Comparison of ENCODE assay signal across 8 cellular contexts in the genomic region with DNA sequence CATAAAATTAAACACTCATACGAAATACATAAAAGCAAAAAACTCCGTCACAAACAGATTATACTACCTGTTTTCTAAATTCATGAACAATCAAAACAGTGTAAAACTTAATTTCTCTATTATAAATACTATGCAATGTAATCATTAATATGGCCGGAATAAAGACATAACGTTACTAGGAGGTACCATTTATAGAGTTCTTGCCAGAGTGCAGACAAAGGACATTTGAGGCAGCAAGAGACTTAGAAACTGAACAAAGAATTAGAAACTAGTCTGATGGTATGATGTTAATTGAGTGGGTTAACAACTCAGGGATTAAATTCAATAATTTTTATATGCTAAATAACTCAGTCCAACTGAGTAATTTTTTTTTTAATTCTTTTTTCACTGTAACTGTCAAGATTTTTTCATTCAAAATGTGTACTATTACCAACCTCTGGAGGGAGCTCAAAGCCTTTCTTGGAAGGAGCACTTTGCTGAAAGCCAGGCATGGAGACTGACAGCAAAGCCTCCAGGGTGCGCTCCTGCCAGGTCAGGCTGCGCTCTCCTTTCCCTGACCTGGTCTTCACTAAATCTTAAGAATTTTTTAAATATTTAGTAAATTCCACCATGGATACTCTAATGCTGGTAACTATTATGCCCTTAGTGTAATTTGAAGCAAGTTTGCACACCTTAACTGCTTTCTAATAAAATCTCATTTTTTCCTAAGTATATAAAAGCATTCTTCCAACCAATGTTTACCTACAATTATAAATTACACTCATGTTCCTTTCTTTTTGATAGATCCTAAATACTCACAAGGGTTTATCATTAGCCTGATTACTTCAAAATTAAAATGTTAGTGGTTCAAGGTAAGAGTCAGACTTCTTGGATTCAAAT. TPM values are rescaled to one million over a fixed set of nuclear protein-coding genes. Genes with fewer than 3 reads are reported as not detected.
DNase-seq lines count a peak whose midpoint lies in the region; ATAC-seq and TF ChIP-seq lines count a peak whose summit lies in the region.

No MANE protein-coding gene starts in this region.

- H3K36me3 ChIP-seq in DOHH2 (ENCODE audit: control insufficient read depth, low read length), result no peaks in the 10 kb centered on the region
- H3K36me3 ChIP-seq in OCI-LY3 (replicated peaks; ENCODE audit: low read depth, low read length), result no peaks in the 10 kb centered on the region

- peak; percentile 93 for ATAC-seq in GM21515 (IDR thresholded peaks at IDR 0.05; ENCODE audit: unreplicated experiment)

- no peak overlapping the region for H2AFZ ChIP-seq in OCI-LY3 (ENCODE audit: low read depth, low read length)

- H3K4me2 ChIP-seq in DOHH2 (ENCODE audit: low read length) (no peak overlapping the region), OCI-LY3 (ENCODE audit: low read length) (no peak overlapping the region)

- H3K4me3 ChIP-seq in DOHH2 (ENCODE audit: low read length) (no peak overlapping the region), OCI-LY3 (ENCODE audit: low read length) (no peak overlapping the region)

- H3K27ac ChIP-seq in DOHH2 (ENCODE audit: low read depth, low read length), result no peak overlapping the region
- no peak overlapping the region for H3K27ac ChIP-seq in OCI-LY3 (ENCODE audit: low read length)

- peaks cover 4% of the 10 kb centered on the region for H3K4me1 Mint-ChIP-seq in osteocyte (ENCODE audit: unreplicated experiment)

- H3K4me3 Mint-ChIP-seq in osteocyte (ENCODE audit: unreplicated experiment), result no peak overlapping the region

- H3K9ac ChIP-seq in OCI-LY3 (ENCODE audit: low read length), result no peak overlapping the region

- H3K9me2 ChIP-seq in DOHH2 (replicated peaks; ENCODE audit: control insufficient read depth, low read length), result no peaks in the 10 kb centered on the region

- H4K20me1 ChIP-seq in DOHH2 (ENCODE audit: control insufficient read depth, insufficient read depth, low read depth, low read length) (no peaks in the 10 kb centered on the region), OCI-LY3 (ENCODE audit: insufficient read depth, low read length) (no peaks in the 10 kb centered on the region)

- H3K4me1 ChIP-seq in DOHH2 (ENCODE audit: control insufficient read depth, low read length) (no peaks in the 10 kb centered on the region), OCI-LY3 (ENCODE audit: low read length) (no peaks in the 10 kb centered on the region)

- no peak overlapping the region for H3K27ac Mint-ChIP-seq in osteocyte (ENCODE audit: unreplicated experiment)

- DNase-seq in HUDEP-2 (lab: John Stamatoyannopoulos, UW; ENCODE audit: unreplicated experiment in 76 of 76), result peak in 68 of 76 experiments; percentile 1 to 74 (median 36)
- DNase-seq in activated effector memory CD4-positive, alpha-beta T cell treated with anti-CD3 and anti-CD28 coated beads, Interleukin-2, amount 50 U/mL, for 16 hours, result peak; percentile 72
- peak; percentile 45 for DNase-seq in foreskin melanocyte
- DNase-seq in osteocyte (ENCODE audit: extremely low spot score, unreplicated experiment), result no peak
- DNase-seq in NCI-H187 treated with DMSO at 0.1 percent for 48 hours (lab: John Stamatoyannopoulos, UW), result no peak

- H3K79me2 ChIP-seq in DOHH2 (ENCODE audit: control insufficient read depth, low read length) (no peaks in the 10 kb centered on the region), OCI-LY3 (ENCODE audit: low read length) (no peaks in the 10 kb centered on the region)

- peaks cover 10% of the 10 kb centered on the region for H3K36me3 Mint-ChIP-seq in osteocyte (ENCODE audit: unreplicated experiment)

- no peaks in the 10 kb centered on the region for H3K27me3 Mint-ChIP-seq in osteocyte (ENCODE audit: unreplicated experiment)

- no peaks in the 10 kb centered on the region for H3K9me3 Mint-ChIP-seq in osteocyte (ENCODE audit: unreplicated experiment)

- H3K27me3 ChIP-seq in DOHH2 (ENCODE audit: control insufficient read depth, low read length) (no peaks in the 10 kb centered on the region), OCI-LY3 (ENCODE audit: low read depth, low read length) (no peaks in the 10 kb centered on the region)

- TF ChIP-seq CTCF in DOHH2 (IDR thresholded peaks at IDR 0.05; ENCODE audit: low read depth, low read length, poor library complexity, severe bottlenecking) (peak; percentile 76), OCI-LY3 (IDR thresholded peaks at IDR 0.05; ENCODE audit: low read depth, low read length) (peak; percentile 87), osteocyte (IDR thresholded peaks at IDR 0.05) (peak; percentile 92)

- H3K9me3 ChIP-seq in DOHH2 (ENCODE audit: control insufficient read depth, insufficient read depth, low read length), result no peaks in the 10 kb centered on the region
- H3K9me3 ChIP-seq in OCI-LY3 (ENCODE audit: insufficient read depth, low read length), result no peaks in the 10 kb centered on the region

- no peaks in the 10 kb centered on the region; the same call in 1 of the 2 replicates for H3F3A ChIP-seq in DOHH2 (ENCODE audit: control insufficient read depth, insufficient read depth)

RNA-seq across cellular contexts. Expression of gene WDR35, which starts 34.1 kb away (rescaled TPM):
- total RNA-seq in osteocyte, result 11.0 and 11.4 TPM in 2 replicates

RNA-seq across cellular contexts. Expression of gene TTC32, which starts 54.0 kb away (rescaled TPM):
- total RNA-seq in osteocyte, result 13.1 and 16.1 TPM in 2 replicates

RNA-seq across cellular contexts. Expression of gene MATN3, which starts 56.7 kb away (rescaled TPM):
- 12.2 and 12.8 TPM in 2 replicates for total RNA-seq in osteocyte

Comparison
In these comparisons a context has a peak if more than half of its experiments do, and no peak if none do; other contexts are left out.
1. DNase-seq: peak in HUDEP-2 (68 of 76), activated effector memory CD4-positive, alpha-beta T cell treated with anti-CD3 and anti-CD28 coated beads, Interleukin-2, amount 50 U/mL, for 16 hours (single experiment) and foreskin melanocyte (single experiment); none in osteocyte (single experiment) and NCI-H187 treated with DMSO at 0.1 percent for 48 hours (single experiment).
2. Peak in every context shown above with its lines, with median percentiles within 50 percentile points of each other: CTCF ChIP-seq.